8 cellular contexts compared by ENCODE assay signal in the genomic region with DNA sequence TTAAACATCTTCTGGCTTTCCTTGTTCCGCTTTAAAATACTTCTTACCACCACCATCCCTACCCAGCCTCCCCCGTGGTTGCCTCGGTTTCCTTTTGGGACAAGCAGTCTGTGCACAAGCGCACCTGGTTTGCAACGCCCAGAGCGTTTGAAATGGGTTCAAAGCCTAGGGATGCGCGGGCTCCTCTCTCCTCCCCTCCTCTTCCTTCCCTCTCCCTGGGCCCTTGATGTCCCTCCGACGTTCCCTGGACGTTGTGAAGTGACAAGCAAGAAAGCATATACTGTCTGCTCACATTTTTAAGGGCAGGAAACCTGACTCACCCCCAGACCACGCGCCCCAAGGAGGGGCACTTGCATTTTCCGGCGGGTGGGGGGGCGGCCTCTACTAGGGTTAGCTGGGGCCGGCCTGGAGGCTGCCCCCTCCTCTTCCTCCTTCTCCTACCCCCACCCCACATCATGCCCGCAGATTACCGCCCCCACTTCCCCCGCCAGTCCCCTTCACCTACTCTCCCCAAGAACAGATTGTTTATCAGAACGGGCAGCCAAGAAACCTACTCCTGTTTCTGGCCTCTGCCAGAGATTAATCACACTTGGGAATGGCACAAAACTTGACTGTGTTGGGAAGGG. TPM values are rescaled to one million over a fixed set of nuclear protein-coding genes. Genes with fewer than 3 reads are reported as not detected.
DNase-seq lines count a peak whose midpoint lies in the region; ATAC-seq and TF ChIP-seq lines count a peak whose summit lies in the region.

No MANE protein-coding gene starts in this region.

- H3K9ac ChIP-seq in fibroblast of lung (ENCODE audit: insufficient read depth, low read length) = peak overlapping the region; percentile 17

- CTCF ChIA-PET in activated CD8-positive, alpha-beta memory T cell treated with anti-CD3 and anti-CD28 coated beads, Interleukin-2, amount 10 ng/mL, durations not matched to agents 7 days and 5 days (lab: Charles Lee) = interaction anchor here (0.9 to 9.9 kb wide), 3 partner anchors 9 to 126 kb away, joined by 4 to 81 read pairs (median 26); partner anchors contain the start of gene IRF2BPL
- CTCF ChIA-PET in Calu3 (lab: Charles Lee) = no interaction called here

- H3K27ac ChIP-seq in fibroblast of lung (ENCODE audit: insufficient read depth, low read length) (peak overlapping the region; percentile 98), skin epidermis (peak overlapping the region; percentile 28 to 100 (median 87))

- H3K27me3 Mint-ChIP-seq in activated CD8-positive, alpha-beta memory T cell treated with anti-CD3 and anti-CD28 coated beads, Interleukin-2, amount 10 ng/mL, durations not matched to agents 7 days and 5 days = no peaks in the 10 kb centered on the region
- no peaks in the 10 kb centered on the region for H3K27me3 Mint-ChIP-seq in Calu3 (ENCODE audit: unreplicated experiment)

- H3K4me2 ChIP-seq in fibroblast of lung (ENCODE audit: extremely low read depth, insufficient read depth, low read length) = peak overlapping the region; percentile 70

- peak overlapping the region; percentile 82 for H3K27ac Mint-ChIP-seq in activated CD8-positive, alpha-beta memory T cell treated with anti-CD3 and anti-CD28 coated beads, Interleukin-2, amount 10 ng/mL, durations not matched to agents 7 days and 5 days
- H3K27ac Mint-ChIP-seq in Calu3 (ENCODE audit: unreplicated experiment) = no peak overlapping the region

- no peaks in the 10 kb centered on the region for H3K79me2 ChIP-seq in fibroblast of lung (ENCODE audit: control insufficient read depth, insufficient read depth, low read length)

- peaks cover 78% of the 10 kb centered on the region for H3K4me1 Mint-ChIP-seq in activated CD8-positive, alpha-beta memory T cell treated with anti-CD3 and anti-CD28 coated beads, Interleukin-2, amount 10 ng/mL, durations not matched to agents 7 days and 5 days
- H3K4me1 Mint-ChIP-seq in Calu3 (ENCODE audit: low read depth, unreplicated experiment) = peaks cover 54% of the 10 kb centered on the region

- H4K20me1 ChIP-seq in fibroblast of lung (ENCODE audit: control insufficient read depth, extremely low read depth, insufficient read depth, low read length) = no peaks in the 10 kb centered on the region

- H3K36me3 ChIP-seq in fibroblast of lung (ENCODE audit: control insufficient read depth, insufficient read depth, low read length) = no peaks in the 10 kb centered on the region

- TF ChIP-seq CTCF in fibroblast of lung (conservative IDR thresholded peaks at IDR 0.05 in 1 of 2, IDR thresholded peaks at IDR 0.05 in 1 of 2; ENCODE audit: low read depth in 1 of 2, low read length in 2 of 2) = no peak
- no peak for TF ChIP-seq CTCF in Calu3 (IDR thresholded peaks at IDR 0.05; ENCODE audit: unreplicated experiment)

- H3K4me3 ChIP-seq in fibroblast of lung (replicated peaks in 1 of 4; ENCODE audit: control extremely low read depth in 1 of 4, insufficient read depth in 1 of 4, low read depth in 3 of 4, low read length in 4 of 4) (no peak overlapping the region), skin epidermis (no peak overlapping the region)

- H3K27me3 ChIP-seq in fibroblast of lung (ENCODE audit: control insufficient read depth, insufficient read depth, low read length) = no peaks in the 10 kb centered on the region

- no peaks in the 10 kb centered on the region for H3K9me3 ChIP-seq in fibroblast of lung (ENCODE audit: control insufficient read depth, insufficient read depth, low read depth, low read length)

- no peaks in the 10 kb centered on the region for H3K9me3 Mint-ChIP-seq in activated CD8-positive, alpha-beta memory T cell treated with anti-CD3 and anti-CD28 coated beads, Interleukin-2, amount 10 ng/mL, durations not matched to agents 7 days and 5 days (ENCODE audit: low read depth)
- no peaks in the 10 kb centered on the region for H3K9me3 Mint-ChIP-seq in Calu3 (ENCODE audit: low read depth, unreplicated experiment)

- H2AFZ ChIP-seq in fibroblast of lung (ENCODE audit: low read length) = no peak overlapping the region

- H3K4me3 Mint-ChIP-seq in activated CD8-positive, alpha-beta memory T cell treated with anti-CD3 and anti-CD28 coated beads, Interleukin-2, amount 10 ng/mL, durations not matched to agents 7 days and 5 days = peak overlapping the region; percentile 60
- no peak overlapping the region for H3K4me3 Mint-ChIP-seq in Calu3 (ENCODE audit: low read depth, unreplicated experiment)

- H3K4me1 ChIP-seq in fibroblast of lung (ENCODE audit: control insufficient read depth, extremely low read depth, insufficient read depth, low read length) = peaks cover 41% of the 10 kb centered on the region

- BruUV-seq in Calu3 (replicated peaks; lab: Mats Ljungman, UMichigan) = no TSS peak

- DNase-seq in NCI-H2107 treated with DMSO at 0.1 percent for 48 hours (lab: John Stamatoyannopoulos, UW; ENCODE audit: unreplicated experiment) = peak; percentile 70
- DNase-seq in NCI-H2107 (lab: John Stamatoyannopoulos, UW) = no peak
- peak; percentile 69 for DNase-seq in activated CD8-positive, alpha-beta memory T cell treated with anti-CD3 and anti-CD28 coated beads, Interleukin-2, amount 10 ng/mL, durations not matched to agents 7 days and 5 days
- DNase-seq in fibroblast of lung (ENCODE audit: low read depth in 2 of 2) = peak; percentile 50 to 72
- no peak for DNase-seq in Calu3
- DNase-seq in NCI-H526 treated with DMSO at 0.1 percent for 48 hours (lab: John Stamatoyannopoulos, UW) = no peak

- H3K36me3 Mint-ChIP-seq in activated CD8-positive, alpha-beta memory T cell treated with anti-CD3 and anti-CD28 coated beads, Interleukin-2, amount 10 ng/mL, durations not matched to agents 7 days and 5 days = no peaks in the 10 kb centered on the region
- H3K36me3 Mint-ChIP-seq in Calu3 (ENCODE audit: insufficient read depth, unreplicated experiment) = peaks cover 34% of the 10 kb centered on the region

- no peak for ATAC-seq in activated CD8-positive, alpha-beta memory T cell treated with anti-CD3 and anti-CD28 coated beads, Interleukin-2, amount 10 ng/mL, durations not matched to agents 7 days and 5 days
- ATAC-seq in GM18520 (IDR thresholded peaks at IDR 0.05; ENCODE audit: unreplicated experiment) = no peak

- intact Hi-C loops in Calu3 (cut with micrococcal nuclease; ENCODE audit: unreplicated experiment) = no loop called here

RNA-seq across cellular contexts. Expression of gene IRF2BPL, which starts 9.5 kb away (rescaled TPM):
- 10 to 100 TPM; 19.7 to 24.9 TPM for total RNA-seq in activated CD8-positive, alpha-beta memory T cell treated with anti-CD3 and anti-CD28 coated beads, Interleukin-2, amount 10 ng/mL, durations not matched to agents 7 days and 5 days
- 36.0 and 45.9 TPM in 2 replicates for total RNA-seq in fibroblast of lung
- 9.8 and 13.1 TPM in 2 replicates for polyA plus RNA-seq in fibroblast of lung
- 23.8 and 31.3 TPM in 2 replicates for polyA plus RNA-seq in fibroblast of lung (2012)
- polyA minus RNA-seq in fibroblast of lung (ENCODE audit: low replicate concordance) = 10.8 and 15.9 TPM in 2 replicates
- total RNA-seq in Calu3 (2022) = 30.1 and 33.1 TPM in 2 replicates

Comparison
In these comparisons a context has a peak if more than half of its experiments do, and no peak if none do; other contexts are left out.
1. DNase-seq: peak in NCI-H2107 treated with DMSO at 0.1 percent for 48 hours (single experiment), activated CD8-positive, alpha-beta memory T cell treated with anti-CD3 and anti-CD28 coated beads, Interleukin-2, amount 10 ng/mL, durations not matched to agents 7 days and 5 days (single experiment) and fibroblast of lung (2 of 2); none in NCI-H2107 (single experiment), Calu3 (single experiment) and NCI-H526 treated with DMSO at 0.1 percent for 48 hours (single experiment).